In the genomic region with DNA sequence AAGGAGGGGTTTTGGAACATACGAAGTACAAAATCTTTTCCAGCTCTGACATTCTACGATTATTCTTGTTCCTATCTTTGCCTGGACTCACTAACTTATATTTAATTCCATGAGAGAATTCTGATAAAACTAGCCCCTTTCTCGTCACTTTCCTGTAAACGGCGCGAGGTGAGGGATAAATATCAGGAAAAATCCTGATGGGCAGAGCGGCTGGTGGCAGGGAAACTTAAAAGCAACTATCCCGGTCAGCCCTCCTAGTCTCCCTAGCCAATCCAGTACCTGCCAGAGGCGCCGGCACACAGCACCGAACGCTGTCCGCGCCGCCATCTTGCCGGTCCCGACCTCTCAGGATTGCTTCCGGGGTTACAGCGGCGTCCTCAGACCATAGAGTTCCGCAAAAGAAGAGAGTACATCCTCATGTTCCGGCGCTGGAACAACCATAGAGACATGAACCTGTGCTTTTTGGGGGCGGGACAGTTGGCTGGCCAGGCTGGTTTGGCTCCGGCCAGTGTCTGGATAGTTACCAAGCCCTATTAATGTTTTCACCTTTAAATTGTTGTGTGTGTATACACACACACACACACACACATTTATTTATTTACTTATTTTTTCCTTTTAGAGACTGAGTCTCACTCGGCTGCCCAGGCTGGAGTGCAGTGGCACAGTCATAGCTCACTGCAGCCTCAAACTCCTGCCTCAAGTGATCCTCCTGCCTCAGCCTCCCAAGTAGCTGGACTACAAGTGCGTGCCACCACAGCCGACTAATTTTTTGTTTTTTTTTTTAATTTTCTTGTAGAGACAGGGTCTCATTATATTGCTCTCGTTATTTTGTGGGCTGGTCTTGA, we compare ENCODE assay signal across 8 cellular contexts. TPM values are rescaled to one million over a fixed set of nuclear protein-coding genes. Genes with fewer than 3 reads are reported as not detected.
DNase-seq lines count a peak whose midpoint lies in the region; ATAC-seq and TF ChIP-seq lines count a peak whose summit lies in the region.

TSS of gene MRPS10 (minus strand) at position 339 of the 845 bp plus-strand sequence. CDS start at position 327, 12 bp downstream.

- peaks cover 22% of the 10 kb centered on the region for H3K4me1 Mint-ChIP-seq in activated T-cell treated with anti-CD3 and anti-CD28 coated beads, Interleukin-2, amount 50 U/mL, for 4 hours (ENCODE audit: low read depth)

- intact Hi-C loops in Panc1 (cut with micrococcal nuclease; ENCODE audit: unreplicated experiment) = no loop called here

- peaks cover 66% of the 10 kb centered on the region for H3K4me1 ChIP-seq in Panc1 (ENCODE audit: control insufficient read depth, insufficient read depth, low read length)
- peaks cover 13% of the 10 kb centered on the region for H3K4me1 ChIP-seq in muscle layer of colon (ENCODE audit: insufficient read depth, low read length)

- peak within 1 kb of the TSS; percentile 70 for H3K9ac ChIP-seq in muscle layer of colon (ENCODE audit: low read length)

- H3K27me3 ChIP-seq in Panc1 (ENCODE audit: control insufficient read depth, insufficient read depth, low read length) = no peaks in the 10 kb centered on the region
- H3K27me3 ChIP-seq in muscle layer of colon (ENCODE audit: control insufficient read depth in 1 of 2, insufficient read depth in 2 of 2, low read length in 2 of 2) = no peaks in the 10 kb centered on the region

- H3K36me3 ChIP-seq in Panc1 (ENCODE audit: control insufficient read depth, insufficient read depth, low read length) (peaks cover 16% of the 10 kb centered on the region), muscle layer of colon (ENCODE audit: insufficient read depth, low read length) (peaks cover 12% of the 10 kb centered on the region)

- H3K36me3 Mint-ChIP-seq in activated T-cell treated with anti-CD3 and anti-CD28 coated beads, Interleukin-2, amount 50 U/mL, for 4 hours (ENCODE audit: insufficient read depth) = peaks cover 12% of the 10 kb centered on the region

- POLR2A ChIA-PET in Panc1 (lab: Charles Lee) = interaction anchor here (0.6 to 0.9 kb wide), 4 partner anchors 8 to 1913 kb away, joined by 3 to 9 read pairs (median 3); no protein-coding TSS in a partner anchor

- peak within 1 kb of the TSS; percentile 100 for H3K27ac ChIP-seq in Panc1 (ENCODE audit: low read length)
- peak within 1 kb of the TSS; percentile 91 for H3K27ac ChIP-seq in muscle layer of colon (ENCODE audit: low read depth, low read length)

- H3K4me3 ChIP-seq in Panc1 (ENCODE audit: low read depth in 2 of 2, low read length in 2 of 2) (peak within 1 kb of the TSS; percentile 78 to 80), muscle layer of colon (ENCODE audit: low read depth in 1 of 2, low read length in 2 of 2) (peak within 1 kb of the TSS; percentile 74 to 83)

- no peak for TF ChIP-seq CTCF in Panc1 (IDR thresholded peaks at IDR 0.05)

- ATAC-seq in GM21723 (IDR thresholded peaks at IDR 0.05; ENCODE audit: unreplicated experiment) (peak; percentile 91), Panc1 (peak; percentile 93), esophagus mucosa (peak; percentile 93)
- ATAC-seq in activated T-cell treated with anti-CD3 and anti-CD28 coated beads, Interleukin-2, amount 50 U/mL, for 4 hours = peak; percentile 100

- DNase-seq in DMS53 (lab: John Stamatoyannopoulos, UW) (peak; percentile 99), KG1 (lab: John Stamatoyannopoulos, UW) (peak; percentile 89), Panc1 (ENCODE audit: low read depth, low spot score) (no peak)
- peak; percentile 85 for DNase-seq in activated T-cell treated with anti-CD3 and anti-CD28 coated beads, Interleukin-2, amount 50 U/mL, for 4 hours
- DNase-seq in stimulated activated CD8-positive, alpha-beta memory T cell treated with anti-CD3 and anti-CD28 coated beads, Interleukin-7, amount 100 ng/mL, for 24 hours (ENCODE audit: low read depth) = peak; percentile 81

- BruUV-seq in Panc1 (replicated peaks; lab: Mats Ljungman, UMichigan) = no TSS peak

- CTCF ChIA-PET in Panc1 (lab: Charles Lee) = interaction anchor here (0.7 kb wide), 1 partner anchor 81 kb away, joined by 3 read pairs; no protein-coding TSS in a partner anchor

- in situ Hi-C loops in Panc1 (cut with HindIII; ENCODE audit: low pct_unique_long_range_greater_than_20kb, low sequenced_read_pairs) = no loop called here

- no peaks in the 10 kb centered on the region for H3K27me3 Mint-ChIP-seq in activated T-cell treated with anti-CD3 and anti-CD28 coated beads, Interleukin-2, amount 50 U/mL, for 4 hours (ENCODE audit: low read depth)

- peak within 1 kb of the TSS; percentile 97 for H3K4me3 Mint-ChIP-seq in activated T-cell treated with anti-CD3 and anti-CD28 coated beads, Interleukin-2, amount 50 U/mL, for 4 hours

- H3K9me3 ChIP-seq in Panc1 (ENCODE audit: control insufficient read depth, insufficient read depth, low read depth, low read length) = no peaks in the 10 kb centered on the region
- no peaks in the 10 kb centered on the region for H3K9me3 ChIP-seq in muscle layer of colon (ENCODE audit: low read length)

- H3K9me3 Mint-ChIP-seq in activated T-cell treated with anti-CD3 and anti-CD28 coated beads, Interleukin-2, amount 50 U/mL, for 4 hours = no peaks in the 10 kb centered on the region

RNA-seq across cellular contexts. Expression of gene MRPS10, which starts in this region (rescaled TPM):
- 67.6 TPM for total RNA-seq in Panc1 (2021; ENCODE audit: unreplicated experiment)
- polyA plus RNA-seq in Panc1 (2012; ENCODE audit: insufficient read length) = 48.0 TPM
- 10 to 100 TPM; 49.7 to 54.1 (median 52.1) TPM for total RNA-seq in activated T-cell treated with anti-CD3 and anti-CD28 coated beads, Interleukin-2, amount 50 U/mL, for 4 hours
- total RNA-seq in esophagus mucosa = 48.1 TPM
